In genomic region chr3:66885326-66886000, GRCh38 we compare ENCODE assay signal across 13 cellular contexts.
DNase-seq lines count a peak whose midpoint lies in the region; ATAC-seq and TF ChIP-seq lines count a peak whose summit lies in the region.
"Had no signal": no experiment of that assay in that cellular context is flagged by ENCODE, and none has a peak within 500 bp of the region (broad histone marks: within the 10 kb centered on the region; RNA-seq: fewer than 3 reads in every experiment).

No MANE protein-coding gene starts in this region.

- ATAC-seq in left lobe of liver (no peak), HG02884 (IDR thresholded peaks at IDR 0.05; ENCODE audit: unreplicated experiment) (no peak)

- H3K4me3 ChIP-seq in fibroblast of mammary gland (ENCODE audit: control insufficient read depth, low read depth, low read length) (no peak overlapping the region), skeletal muscle cell (ENCODE audit: low read depth, low read length) (no peak overlapping the region)
- H3K4me3 ChIP-seq: skin epidermis, tibial artery had no signal

- DNase-seq in DMS53 (lab: John Stamatoyannopoulos, UW) (peak; percentile 1), DMS53 treated with DMSO at 0.1 percent for 48 hours (lab: John Stamatoyannopoulos, UW; ENCODE audit: unreplicated experiment) (no peak), SW480 (ENCODE audit: low spot score) (peak; percentile 92), fibroblast of mammary gland (ENCODE audit: low read depth) (peak; percentile 38), skeletal muscle cell (ENCODE audit: low read depth) (peak; percentile 26), SHP77 (lab: John Stamatoyannopoulos, UW) (no peak), left lobe of liver (ENCODE audit: low spot score) (no peak)
- DNase-seq: anterior cingulate cortex, islet precursor cell, naive B cell, tibial artery had no signal

- no peak for TF ChIP-seq CTCF in fibroblast of mammary gland (conservative IDR thresholded peaks at IDR 0.05; ENCODE audit: control insufficient read depth, insufficient read depth, low read depth, low read length)

Comparison
In these comparisons a context has a peak if more than half of its experiments do, and no peak if none do; other contexts are left out.
1. DNase-seq: peak in DMS53 (single experiment), SW480 (single experiment), fibroblast of mammary gland (single experiment) and skeletal muscle cell (single experiment); none in DMS53 treated with DMSO at 0.1 percent for 48 hours (single experiment), SHP77 (0 of 2) and left lobe of liver (single experiment).